14 cellular contexts compared by ENCODE assay signal in the genomic region with DNA sequence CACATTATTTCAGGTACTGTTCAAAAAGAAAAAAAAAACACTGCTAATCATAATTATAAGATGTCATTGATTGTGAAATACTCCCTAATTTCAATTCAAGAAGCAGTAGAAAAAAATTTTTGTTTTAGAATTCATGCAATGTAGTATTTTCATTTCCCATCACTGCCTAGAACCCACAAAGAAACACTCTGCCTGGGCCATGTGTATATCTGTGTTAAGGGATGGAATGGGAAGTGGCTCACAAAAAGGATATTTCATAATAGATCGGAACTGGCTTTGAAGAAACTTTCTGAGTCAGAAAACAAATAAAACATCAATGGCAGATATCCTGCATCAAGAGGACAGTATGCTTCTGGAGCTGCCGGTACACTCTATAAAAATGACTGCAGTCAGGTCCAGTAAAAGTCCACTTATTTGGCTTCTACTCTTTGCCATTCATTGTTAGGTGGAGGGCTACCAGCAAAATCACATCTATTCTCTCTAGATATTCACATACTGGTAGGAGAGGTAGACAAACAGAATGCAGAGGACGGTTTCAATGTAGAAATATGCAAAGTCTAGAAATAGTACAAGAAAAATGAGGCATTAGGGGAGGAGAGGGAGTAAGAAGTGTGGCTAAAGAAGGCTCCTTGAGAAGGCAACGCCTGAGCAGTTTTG.
A peak's percentile ranks its signal among the peaks of the same experiment; 100 is the strongest.
DNase-seq lines count a peak whose midpoint lies in the region; ATAC-seq, FAIRE-seq and TF ChIP-seq lines count a peak whose summit lies in the region.
"Had no signal": no experiment of that assay in that cellular context is flagged by ENCODE, and none has a peak within 500 bp of the region (broad histone marks: within the 10 kb centered on the region; RNA-seq: fewer than 3 reads in every experiment).

No MANE protein-coding gene starts in this region.

- H3K4me3 ChIP-seq in MM.1S (ENCODE audit: low read length), result no peak overlapping the region
- H3K4me3 ChIP-seq in astrocyte of the spinal cord (ENCODE audit: low read depth, low read length), result no peak overlapping the region
- no peak overlapping the region for H3K4me3 ChIP-seq in lower lobe of right lung
- no peak overlapping the region for H3K4me3 ChIP-seq in small intestine (ENCODE audit: low read depth in 1 of 2, low read length in 2 of 2)
- no peak overlapping the region for H3K4me3 ChIP-seq in thyroid gland (replicated peaks in 1 of 3)

- no peaks in the 10 kb centered on the region for H3K36me3 ChIP-seq in MM.1S (replicated peaks; ENCODE audit: insufficient read depth, low read length)
- no peaks in the 10 kb centered on the region for H3K36me3 ChIP-seq in lower lobe of right lung
- no peaks in the 10 kb centered on the region for H3K36me3 ChIP-seq in small intestine (ENCODE audit: control insufficient read depth in 2 of 2, insufficient read depth in 2 of 2, low read length in 2 of 2)
- H3K36me3 ChIP-seq in thyroid gland, result no peaks in the 10 kb centered on the region

- no peaks in the 10 kb centered on the region for H4K20me1 ChIP-seq in MM.1S (ENCODE audit: insufficient read depth, low read length)

- H3K27me3 ChIP-seq in MM.1S (replicated peaks; ENCODE audit: insufficient read depth, low read length), result no peaks in the 10 kb centered on the region
- H3K27me3 ChIP-seq in lower lobe of right lung (ENCODE audit: low read depth), result no peaks in the 10 kb centered on the region
- H3K27me3 ChIP-seq in small intestine (ENCODE audit: control insufficient read depth in 2 of 2, insufficient read depth in 2 of 2, low read length in 2 of 2), result no peaks in the 10 kb centered on the region
- no peaks in the 10 kb centered on the region for H3K27me3 ChIP-seq in thyroid gland

- peaks cover 33% of the 10 kb centered on the region for H3K4me1 ChIP-seq in MM.1S (ENCODE audit: low read length)
- H3K4me1 ChIP-seq in lower lobe of right lung, result peaks cover 16% of the 10 kb centered on the region
- peaks cover 0 to 4% of the 10 kb centered on the region in 2 donors for H3K4me1 ChIP-seq in small intestine (ENCODE audit: control insufficient read depth in 2 of 2, insufficient read depth in 1 of 2, low read depth in 1 of 2, low read length in 1 of 2)
- peaks cover 0 to 18% of the 10 kb centered on the region in 2 donors for H3K4me1 ChIP-seq in thyroid gland

- no peak overlapping the region for H3K27ac ChIP-seq in MM.1S (ENCODE audit: low read length)
- H3K27ac ChIP-seq in lower lobe of right lung, result no peak overlapping the region
- no peak overlapping the region for H3K27ac ChIP-seq in small intestine (ENCODE audit: low read depth in 1 of 2, low read length in 1 of 2)
- H3K27ac ChIP-seq in thyroid gland, result no peak overlapping the region

- peaks cover 16% of the 10 kb centered on the region for H3F3A ChIP-seq in MM.1S (ENCODE audit: insufficient read depth, low read length)

- H3K4me2 ChIP-seq in MM.1S (ENCODE audit: low read depth, low read length), result 0 out of 2 replicates have a peak overlapping the region, but pooled peaks have one; percentile 16

- H3K9ac ChIP-seq in MM.1S (ENCODE audit: low read length), result no peak overlapping the region

- no peak overlapping the region for H2AFZ ChIP-seq in MM.1S (ENCODE audit: low read length)

- no peaks in the 10 kb centered on the region for H3K79me2 ChIP-seq in MM.1S (ENCODE audit: low read length)

- TF ChIP-seq POLR2A in thyroid gland (IDR thresholded peaks at IDR 0.05), result no peak

- H3K9me3 ChIP-seq in MM.1S (replicated peaks; ENCODE audit: insufficient read depth, low read length) (no peaks in the 10 kb centered on the region), lower lobe of right lung (no peaks in the 10 kb centered on the region), small intestine (ENCODE audit: control insufficient read depth, low read depth) (no peaks in the 10 kb centered on the region), thyroid gland (no peaks in the 10 kb centered on the region)

- FAIRE-seq in small intestine (lab: Jason Lieb, UNC), result no peak

- intact Hi-C loops in lower lobe of right lung (cut with DNase I), result no loop called here
- intact Hi-C loops in thyroid gland (cut with DNase I), result no loop called here

- TF ChIP-seq CTCF in MM.1S (IDR thresholded peaks at IDR 0.05; ENCODE audit: low read length) (no peak), astrocyte of the spinal cord (IDR thresholded peaks at IDR 0.05; ENCODE audit: low read depth, low read length) (no peak), lower lobe of right lung (IDR thresholded peaks at IDR 0.05) (no peak), thyroid gland (IDR thresholded peaks at IDR 0.05) (no peak)

- no peaks in the 10 kb centered on the region for H3K9me2 ChIP-seq in MM.1S (replicated peaks; ENCODE audit: insufficient read depth, low read length)

- in situ Hi-C loops in astrocyte of the spinal cord (cut with HindIII; ENCODE audit: low sequenced_read_pairs), result no loop called here

- 31 to 55% (median 43%) methylated on average over 4 of the region's 4 CpGs for WGBS in small intestine, 3 donors
- 63% methylated on average over 4 of the region's 4 CpGs for WGBS in thyroid gland, 2 donors

- ATAC-seq in lower lobe of right lung, result peak; percentile 48 to 63

- DNase-seq in DMS53 (lab: John Stamatoyannopoulos, UW) (peak; percentile 80), MM.1S (no peak), astrocyte of the spinal cord (ENCODE audit: low read depth, low spot score) (peak; percentile 72), lower lobe of right lung (no peak), NCI-H748 treated with DMSO at 0.1 percent for 48 hours (lab: John Stamatoyannopoulos, UW) (no peak), small intestine (no peak), thyroid gland (no peak)
- no peak for DNase-seq in activated T-cell treated with anti-CD3 and anti-CD28 coated beads, Interleukin-2, amount 50 U/mL, for 1 hour
- DNase-seq: activated CD4-positive, alpha-beta T cell treated with anti-CD3 and anti-CD28 coated beads for 48 hours; activated naive CD4-positive, alpha-beta T cell treated with anti-CD3 and anti-CD28 coated beads, Interleukin-2, amount 10 ng/mL, durations not matched to agents 7 days and 5 days; cortex of kidney; naive B cell; SHP77 treated with DMSO at 0.1 percent for 48 hours; stimulated activated CD4-positive, alpha-beta T cell treated with anti-CD3 and anti-CD28 coated beads, Interleukin-1b, Interleukin-23, amount 100 ng/mL, for 48 hours had no signal

Comparison
In these comparisons a context has a peak if more than half of its experiments do, and no peak if none do; other contexts are left out.
1. DNase-seq: peak in DMS53 (single experiment) and astrocyte of the spinal cord (single experiment); none in MM.1S (single experiment), lower lobe of right lung (single experiment), NCI-H748 treated with DMSO at 0.1 percent for 48 hours (single experiment), activated T-cell treated with anti-CD3 and anti-CD28 coated beads, Interleukin-2, amount 50 U/mL, for 1 hour (single experiment), small intestine (single experiment) and thyroid gland (0 of 2).